Comparison of ENCODE assay signal across 15 cellular contexts in the genomic region with DNA sequence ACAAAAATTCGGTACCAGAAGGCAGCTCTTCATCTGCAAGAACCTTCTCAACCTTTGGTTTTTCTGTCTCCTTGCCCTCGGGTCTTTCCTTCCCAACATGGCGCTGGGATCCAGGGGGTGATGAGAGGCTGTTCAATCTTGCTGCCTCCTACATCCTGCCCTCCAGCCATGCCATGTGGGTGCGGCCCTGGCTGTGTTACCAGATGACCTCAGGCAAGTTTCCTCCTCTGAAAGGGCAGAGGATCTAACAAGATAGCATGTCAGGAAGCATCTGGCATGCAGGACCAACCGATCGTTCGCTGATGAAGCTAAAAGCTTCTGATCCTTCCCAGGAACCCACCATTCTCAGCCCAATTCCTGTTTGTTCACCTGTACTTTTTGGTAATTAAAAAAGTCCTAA. TPM values are rescaled to one million over a fixed set of nuclear protein-coding genes. Genes with fewer than 3 reads are reported as not detected.
DNase-seq lines count a peak whose midpoint lies in the region; TF ChIP-seq lines count a peak whose summit lies in the region.
"Had no signal": no experiment of that assay in that cellular context is flagged by ENCODE, and none has a peak within 500 bp of the region (broad histone marks: within the 10 kb centered on the region; RNA-seq: fewer than 3 reads in every experiment).

No MANE protein-coding gene starts in this region.

- H4K8ac ChIP-seq in mesendoderm (ENCODE audit: low read depth, low read length) = no peak overlapping the region

- H3K4me1 ChIP-seq in mesendoderm (ENCODE audit: control insufficient read depth, low read depth, low read length) = peaks cover 7% of the 10 kb centered on the region
- peaks cover 0 to 10% (median 3%) of the 10 kb centered on the region in 4 donors for H3K4me1 ChIP-seq in stomach
- H3K4me1 ChIP-seq: colonic mucosa, pancreas had no signal

- H3K27ac ChIP-seq in mesendoderm (ENCODE audit: low read depth, low read length) (no peak overlapping the region), substantia nigra (ENCODE audit: low read depth, low read length, poor library complexity, severe bottlenecking) (no peak overlapping the region), stomach (peak overlapping the region in 1 of 5 donors; percentile 45)
- H3K27ac ChIP-seq: colonic mucosa had no signal

- TF ChIP-seq CTCF in AG10803 (conservative IDR thresholded peaks at IDR 0.05; ENCODE audit: low read length) = no peak
- TF ChIP-seq CTCF in stomach (IDR thresholded peaks at IDR 0.05) = no peak

- peak overlapping the region; percentile 67 for H3K27ac Mint-ChIP-seq in activated naive CD8-positive, alpha-beta T cell treated with anti-CD3 and anti-CD28 coated beads for 36 hours
- H3K27ac Mint-ChIP-seq: activated B cell treated with CpG ODN at 0.5 μM for 24 hours had no signal

- TF ChIP-seq EP300 in stomach (IDR thresholded peaks at IDR 0.05) = no peak

- TF ChIP-seq POLR2A in stomach (IDR thresholded peaks at IDR 0.05) = no peak

- no peak overlapping the region for H2BK15ac ChIP-seq in mesendoderm (replicated peaks; ENCODE audit: low read depth)

- H3K4me1 Mint-ChIP-seq in activated naive CD8-positive, alpha-beta T cell treated with anti-CD3 and anti-CD28 coated beads for 36 hours = peaks cover 15% of the 10 kb centered on the region
- H3K4me1 Mint-ChIP-seq: activated B cell treated with CpG ODN at 0.5 μM for 24 hours had no signal

- H3K4me3 ChIP-seq in AG10803 (ENCODE audit: low read length) (no peak overlapping the region), mesendoderm (ENCODE audit: low read length) (no peak overlapping the region), stomach (no peak overlapping the region)
- H3K4me3 ChIP-seq: colonic mucosa, pancreas had no signal

- no peak overlapping the region for H3K4me2 ChIP-seq in mesendoderm (ENCODE audit: low read length)

- H2BK120ac ChIP-seq in mesendoderm (ENCODE audit: low read depth, low read length) = no peak overlapping the region

- no peaks in the 10 kb centered on the region for H3K79me1 ChIP-seq in mesendoderm (ENCODE audit: low read length)

- no peak overlapping the region for H3K18ac ChIP-seq in mesendoderm (ENCODE audit: low read length)

- H3K79me2 ChIP-seq in mesendoderm (ENCODE audit: control insufficient read depth, insufficient read depth, low read length) = no peaks in the 10 kb centered on the region

- no peak overlapping the region for H4K5ac ChIP-seq in mesendoderm (ENCODE audit: low read length)

- intact Hi-C loops in posterior cingulate gyrus (cut with DNase I) = no loop called here
- intact Hi-C loops in stomach (cut with DNase I; ENCODE audit: low total_unique reads) = no loop called here

- peaks cover 54% of the 10 kb centered on the region for H3K36me3 Mint-ChIP-seq in activated naive CD8-positive, alpha-beta T cell treated with anti-CD3 and anti-CD28 coated beads for 36 hours

- no peak overlapping the region for H3K9ac ChIP-seq in mesendoderm (ENCODE audit: low read length)

- no peak overlapping the region for H3K56ac ChIP-seq in mesendoderm (ENCODE audit: low read length)

- H3K27me3 ChIP-seq in mesendoderm (ENCODE audit: insufficient read depth, low read length, poor library complexity) (no peaks in the 10 kb centered on the region), stomach (no peaks in the 10 kb centered on the region)
- H3K27me3 ChIP-seq: colonic mucosa, pancreas had no signal

- no peak overlapping the region for H2AK5ac ChIP-seq in mesendoderm (ENCODE audit: low read length)

- peak overlapping the region; percentile 15 for H3K23ac ChIP-seq in mesendoderm (ENCODE audit: low read length)

- no peaks in the 10 kb centered on the region for H3K9me3 ChIP-seq in stomach
- H3K9me3 ChIP-seq: colonic mucosa, pancreas had no signal

- DNase-seq in AG10803 (ENCODE audit: low read depth) = peak; percentile 29
- DNase-seq in EH (ENCODE audit: low read depth) = peak; percentile 39
- no peak for DNase-seq in activated naive CD8-positive, alpha-beta T cell treated with anti-CD3 and anti-CD28 coated beads for 36 hours
- DNase-seq in mesendoderm = no peak
- no peak for DNase-seq in retina
- no peak for DNase-seq in substantia nigra (lab: John Stamatoyannopoulos, UW)
- no peak for DNase-seq in posterior cingulate gyrus
- no peak for DNase-seq in stomach
- DNase-seq: activated B cell treated with CpG ODN at 0.5 μM for 24 hours, COR-L47, islet precursor cell, NCI-H526 treated with DMSO at 0.1 percent for 48 hours, pancreas, RPMI8226 had no signal

- peaks cover 51% of the 10 kb centered on the region for H3K27me3 Mint-ChIP-seq in activated naive CD8-positive, alpha-beta T cell treated with anti-CD3 and anti-CD28 coated beads for 36 hours
- H3K27me3 Mint-ChIP-seq: activated B cell treated with CpG ODN at 0.5 μM for 24 hours had no signal

- H3K4me3 Mint-ChIP-seq in activated naive CD8-positive, alpha-beta T cell treated with anti-CD3 and anti-CD28 coated beads for 36 hours = peak overlapping the region; percentile 8
- H3K4me3 Mint-ChIP-seq: activated B cell treated with CpG ODN at 0.5 μM for 24 hours had no signal

- no CpG with 5 or more reads among the region's 7 CpGs for WGBS in mesendoderm (ENCODE audit: extremely low coverage, insufficient coverage, low lambda C conversion rate)
- 77 to 88% (median 81%) methylated on average over 6 to 7 of the region's 7 CpGs for WGBS in stomach, 5 donors

- peaks cover 8% of the 10 kb centered on the region for H3K36me3 ChIP-seq in mesendoderm (ENCODE audit: control insufficient read depth, insufficient read depth, low read length)
- H3K36me3 ChIP-seq in stomach = peaks cover 16 to 36% (median 26%) of the 10 kb centered on the region in 4 donors
- H3K36me3 ChIP-seq: colonic mucosa had no signal

- no peak overlapping the region for H3K4ac ChIP-seq in mesendoderm (ENCODE audit: low read depth, low read length)

- H3K9me3 Mint-ChIP-seq in activated naive CD8-positive, alpha-beta T cell treated with anti-CD3 and anti-CD28 coated beads for 36 hours = no peaks in the 10 kb centered on the region
- H3K9me3 Mint-ChIP-seq: activated B cell treated with CpG ODN at 0.5 μM for 24 hours had no signal

- no peak overlapping the region for H2BK5ac ChIP-seq in mesendoderm (ENCODE audit: low read length)

RNA-seq across cellular contexts. Expression of a gene that starts 36.8 kb away (rescaled TPM):
- total RNA-seq in activated naive CD8-positive, alpha-beta T cell treated with anti-CD3 and anti-CD28 coated beads for 36 hours = 1 to 10 TPM in 1 of 2 experiments, under 1 TPM in 1; 0.74 to 1.2 TPM
- 108 TPM for polyA plus RNA-seq in mesendoderm (2013, experiment 1 of 2)
- 108 TPM for polyA plus RNA-seq in mesendoderm (2013, experiment 2 of 2)
- total RNA-seq in stomach = 100 to 1,000 TPM in 3 of 5 donors, 10 to 100 TPM in 2; 44.4 to 219 (median 122) TPM
- polyA plus RNA-seq in stomach = 10 to 100 TPM; 34.7 to 51.5 (median 45.6) TPM
- total RNA-seq: activated B cell treated with CpG ODN at 0.5 μM for 24 hours had no signal

Comparison
In these comparisons a context has a peak if more than half of its experiments do, and no peak if none do; other contexts are left out.
1. DNase-seq: peak in AG10803 (single experiment) and EH (single experiment); none in activated naive CD8-positive, alpha-beta T cell treated with anti-CD3 and anti-CD28 coated beads for 36 hours (single experiment), mesendoderm (single experiment), retina (single experiment), substantia nigra (0 of 49), posterior cingulate gyrus (0 of 10) and stomach (single experiment).
2. RNA of a gene that starts 36.8 kb away (total RNA-seq): 44.4 to 219 TPM in stomach; 0.74 to 1.2 TPM in activated naive CD8-positive, alpha-beta T cell treated with anti-CD3 and anti-CD28 coated beads for 36 hours; every median in the first group is over 10 times any median in the second.